2 cellular contexts compared by ENCODE assay signal in genomic region chr4:184400375-184400870, GRCh38.
TF ChIP-seq lines count a peak whose summit lies in the region.

No MANE protein-coding gene starts in this region.

TF ChIP-seq in liver, 16 proteins besides CTCF, POLR2A, EP300 and RAD21 (continued from another document):
- TF ChIP-seq YY1 (IDR thresholded peaks at IDR 0.05) (peak; percentile 86), GABPA (IDR thresholded peaks at IDR 0.05 in 1 of 2, conservative IDR thresholded peaks at IDR 0.05 in 1 of 2) (no peak), EGR1 (IDR thresholded peaks at IDR 0.05; ENCODE audit: low read depth in 2 of 2) (no peak), REST (IDR thresholded peaks at IDR 0.05) (peak; percentile 35), NR2F2 (IDR thresholded peaks at IDR 0.05) (peak; percentile 19), HNF4A (conservative IDR thresholded peaks at IDR 0.05) (peak; percentile 50 to 61), RXRA (IDR thresholded peaks at IDR 0.05) (peak; percentile 52 to 84), ZBTB33 (IDR thresholded peaks at IDR 0.05) (peak; percentile 21), JUND (IDR thresholded peaks at IDR 0.05) (peak; percentile 60 to 73), FOXA1 (IDR thresholded peaks at IDR 0.05) (peak; percentile 71), MAX (IDR thresholded peaks at IDR 0.05) (peak; percentile 61)

TF ChIP-seq in HepG2, 621 proteins besides CTCF, POLR2A, EP300 and RAD21 (continued from another document):
- TF ChIP-seq ZNF646 (CRISPR knock-in tag; IDR thresholded peaks at IDR 0.05) (no peak), ZSCAN25 (CRISPR knock-in tag; IDR thresholded peaks at IDR 0.05) (no peak), SKIL (CRISPR knock-in tag; IDR thresholded peaks at IDR 0.05; ENCODE audit: borderline replicate concordance) (no peak), POLR2AphosphoS5 (IDR thresholded peaks at IDR 0.05; ENCODE audit: low read depth, low read length) (no peak)
